In genomic region chr12:18283776-18284175, GRCh38 we compare ENCODE assay signal across 28 cellular contexts. TPM values are rescaled to one million over a fixed set of nuclear protein-coding genes. Genes with fewer than 3 reads are reported as not detected.
A peak's percentile ranks its signal among the peaks of the same experiment; 100 is the strongest.
DNase-seq lines count a peak whose midpoint lies in the region; ATAC-seq lines count a peak whose summit lies in the region.
"Had no signal": no experiment of that assay in that cellular context is flagged by ENCODE, and none has a peak within 500 bp of the region (broad histone marks: within the 10 kb centered on the region; RNA-seq: fewer than 3 reads in every experiment).

No MANE protein-coding gene starts in this region.

- peak overlapping the region; percentile 63 for H3K4me3 ChIP-seq in SK-N-MC
- H3K4me3 ChIP-seq: adrenal gland, GM12878, spleen had no signal

- no peak overlapping the region for H3K9ac ChIP-seq in SK-N-MC (ENCODE audit: insufficient read length)
- H3K9ac ChIP-seq: KMS-11 had no signal

- intact Hi-C loops in left ventricle myocardium superior (cut with micrococcal nuclease): no loop called here

- DNase-seq in NCI-H146 (lab: John Stamatoyannopoulos, UW) (peak; percentile 14), NCI-H146 treated with DMSO at 0.1 percent for 48 hours (lab: John Stamatoyannopoulos, UW; ENCODE audit: unreplicated experiment) (no peak), SK-N-MC (ENCODE audit: low read depth, low spot score) (no peak), left ventricle myocardium superior (no peak), retina (peak; percentile 7), iPS-NIHi11 (ENCODE audit: low spot score) (no peak), NCI-H2081 (lab: John Stamatoyannopoulos, UW) (no peak), NCI-H345 treated with DMSO at 0.1 percent for 48 hours (lab: John Stamatoyannopoulos, UW; ENCODE audit: unreplicated experiment) (no peak)
- DNase-seq: 8988T; activated CD4-positive, CD25-positive, alpha-beta regulatory T cell treated with anti-CD3 and anti-CD28 coated beads, Interleukin-2, amount 50 U/mL, for 72 hours; activated T-cell treated with anti-CD3 and anti-CD28 coated beads, Interleukin-2, amount 50 U/mL, for 24 hours; adrenal gland; CD8-positive, alpha-beta memory T cell; DMS79; HFFc6; MV-4-11; NCI-H774; occipital lobe; SHP77; spleen; stimulated activated CD4-positive, alpha-beta T cell treated with anti-CD3 and anti-CD28 coated beads, Interleukin-4, amount 100 ng/mL, for 1 hour; stimulated activated naive CD4-positive, alpha-beta T cell had no signal

- H3K36me3 ChIP-seq in SK-N-MC (ENCODE audit: insufficient read depth, low read length): no peaks in the 10 kb centered on the region
- H3K36me3 ChIP-seq: adrenal gland, spleen had no signal

- peaks cover 4% of the 10 kb centered on the region; the same call in 1 of the 2 replicates for H3K9me3 ChIP-seq in SK-N-MC (ENCODE audit: low read depth, low read length)
- H3K9me3 ChIP-seq: adrenal gland had no signal

- ATAC-seq in left ventricle myocardium superior: peak; percentile 48
- ATAC-seq: GM12878 had no signal

- peak overlapping the region; percentile 63 for H3K27ac ChIP-seq in SK-N-MC
- H3K27ac ChIP-seq: adrenal gland, KMS-11, spleen had no signal

RNA-seq across cellular contexts. Expression of gene PIK3C2G, which starts 22.5 kb away (rescaled TPM):
- total RNA-seq in left ventricle myocardium superior: not detected
- total RNA-seq: CD8-positive, alpha-beta memory T cell; endothelial cell of umbilical vein; fibroblast of villous mesenchyme; GM12878; HFFc6; HT1080; myocyte; spleen had no signal

Comparison
In these comparisons a context has a peak if more than half of its experiments do, and no peak if none do; other contexts are left out.
1. DNase-seq: peak in NCI-H146 (single experiment) and retina (single experiment); none in NCI-H146 treated with DMSO at 0.1 percent for 48 hours (single experiment), SK-N-MC (single experiment), left ventricle myocardium superior (single experiment), iPS-NIHi11 (single experiment), NCI-H2081 (0 of 2) and NCI-H345 treated with DMSO at 0.1 percent for 48 hours (single experiment).